1 cellular context compared by ENCODE assay signal in the genomic region with DNA sequence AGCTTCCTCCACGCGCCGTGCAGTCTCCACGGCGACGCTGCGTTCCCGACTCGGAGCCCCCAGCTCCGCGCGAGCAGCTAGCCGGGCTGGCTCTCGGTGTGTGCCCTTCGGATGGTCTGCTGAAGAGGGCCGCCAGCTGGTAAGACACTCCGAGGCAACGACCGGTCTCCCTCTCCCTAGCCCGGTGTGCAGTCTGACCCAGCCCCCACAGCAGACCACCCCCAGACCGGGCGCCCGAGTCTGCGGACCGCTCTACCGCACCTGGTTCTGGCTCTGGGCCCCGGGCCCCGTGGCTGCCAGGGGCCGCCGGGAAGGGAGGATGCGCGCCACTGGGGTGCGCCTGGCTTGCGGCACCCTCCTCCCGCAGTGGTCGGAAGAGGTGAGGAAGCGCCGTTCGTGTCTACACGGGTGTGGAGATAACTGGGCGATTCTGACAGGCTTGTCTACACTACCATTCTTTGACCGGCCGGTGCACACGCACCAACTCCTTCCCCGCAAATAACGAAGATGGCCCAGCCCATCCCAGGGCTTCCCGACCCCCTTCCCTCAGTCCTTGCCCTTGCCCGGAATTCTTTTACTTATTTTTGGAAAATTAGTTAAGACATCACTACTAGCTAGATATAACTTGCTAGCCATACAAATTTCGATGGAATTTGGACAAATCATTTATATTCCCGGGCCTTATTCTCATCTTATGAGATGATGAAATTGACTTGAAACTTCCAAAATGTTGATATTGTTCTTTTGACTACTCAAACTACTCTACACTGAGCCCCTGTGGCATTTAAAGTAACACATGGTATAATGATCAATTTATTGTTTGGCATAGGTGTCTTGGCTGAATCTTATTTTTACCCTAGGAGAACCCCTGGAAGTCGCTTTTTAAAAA.
A peak's percentile ranks its signal among the peaks of the same experiment; 100 is the strongest.
TF ChIP-seq lines count a peak whose summit lies in the region.

No MANE protein-coding gene starts in this region.

TF ChIP-seq in K562, 482 proteins besides CTCF, POLR2A, EP300 and RAD21 (continued from another document and continues in another):
- TF ChIP-seq, protein P1, sequence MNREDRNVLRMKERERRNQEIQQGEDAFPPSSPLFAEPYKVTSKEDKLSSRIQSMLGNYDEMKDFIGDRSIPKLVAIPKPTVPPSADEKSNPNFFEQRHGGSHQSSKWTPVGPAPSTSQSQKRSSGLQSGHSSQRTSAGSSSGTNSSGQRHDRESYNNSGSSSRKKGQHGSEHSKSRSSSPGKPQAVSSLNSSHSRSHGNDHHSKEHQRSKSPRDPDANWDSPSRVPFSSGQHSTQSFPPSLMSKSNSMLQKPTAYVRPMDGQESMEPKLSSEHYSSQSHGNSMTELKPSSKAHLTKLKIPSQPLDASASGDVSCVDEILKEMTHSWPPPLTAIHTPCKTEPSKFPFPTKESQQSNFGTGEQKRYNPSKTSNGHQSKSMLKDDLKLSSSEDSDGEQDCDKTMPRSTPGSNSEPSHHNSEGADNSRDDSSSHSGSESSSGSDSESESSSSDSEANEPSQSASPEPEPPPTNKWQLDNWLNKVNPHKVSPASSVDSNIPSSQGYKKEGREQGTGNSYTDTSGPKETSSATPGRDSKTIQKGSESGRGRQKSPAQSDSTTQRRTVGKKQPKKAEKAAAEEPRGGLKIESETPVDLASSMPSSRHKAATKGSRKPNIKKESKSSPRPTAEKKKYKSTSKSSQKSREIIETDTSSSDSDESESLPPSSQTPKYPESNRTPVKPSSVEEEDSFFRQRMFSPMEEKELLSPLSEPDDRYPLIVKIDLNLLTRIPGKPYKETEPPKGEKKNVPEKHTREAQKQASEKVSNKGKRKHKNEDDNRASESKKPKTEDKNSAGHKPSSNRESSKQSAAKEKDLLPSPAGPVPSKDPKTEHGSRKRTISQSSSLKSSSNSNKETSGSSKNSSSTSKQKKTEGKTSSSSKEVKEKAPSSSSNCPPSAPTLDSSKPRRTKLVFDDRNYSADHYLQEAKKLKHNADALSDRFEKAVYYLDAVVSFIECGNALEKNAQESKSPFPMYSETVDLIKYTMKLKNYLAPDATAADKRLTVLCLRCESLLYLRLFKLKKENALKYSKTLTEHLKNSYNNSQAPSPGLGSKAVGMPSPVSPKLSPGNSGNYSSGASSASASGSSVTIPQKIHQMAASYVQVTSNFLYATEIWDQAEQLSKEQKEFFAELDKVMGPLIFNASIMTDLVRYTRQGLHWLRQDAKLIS (CRISPR knock-in tag; IDR thresholded peaks at IDR 0.05) = peak; percentile 95; the same call in 1 of the 2 replicates
- TF ChIP-seq, protein P2, sequence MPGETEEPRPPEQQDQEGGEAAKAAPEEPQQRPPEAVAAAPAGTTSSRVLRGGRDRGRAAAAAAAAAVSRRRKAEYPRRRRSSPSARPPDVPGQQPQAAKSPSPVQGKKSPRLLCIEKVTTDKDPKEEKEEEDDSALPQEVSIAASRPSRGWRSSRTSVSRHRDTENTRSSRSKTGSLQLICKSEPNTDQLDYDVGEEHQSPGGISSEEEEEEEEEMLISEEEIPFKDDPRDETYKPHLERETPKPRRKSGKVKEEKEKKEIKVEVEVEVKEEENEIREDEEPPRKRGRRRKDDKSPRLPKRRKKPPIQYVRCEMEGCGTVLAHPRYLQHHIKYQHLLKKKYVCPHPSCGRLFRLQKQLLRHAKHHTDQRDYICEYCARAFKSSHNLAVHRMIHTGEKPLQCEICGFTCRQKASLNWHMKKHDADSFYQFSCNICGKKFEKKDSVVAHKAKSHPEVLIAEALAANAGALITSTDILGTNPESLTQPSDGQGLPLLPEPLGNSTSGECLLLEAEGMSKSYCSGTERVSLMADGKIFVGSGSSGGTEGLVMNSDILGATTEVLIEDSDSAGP (CRISPR knock-in tag; IDR thresholded peaks at IDR 0.05) = no peak
- no peak for TF ChIP-seq PHTF2 (CRISPR knock-in tag; IDR thresholded peaks at IDR 0.05)
- TF ChIP-seq, protein P3, sequence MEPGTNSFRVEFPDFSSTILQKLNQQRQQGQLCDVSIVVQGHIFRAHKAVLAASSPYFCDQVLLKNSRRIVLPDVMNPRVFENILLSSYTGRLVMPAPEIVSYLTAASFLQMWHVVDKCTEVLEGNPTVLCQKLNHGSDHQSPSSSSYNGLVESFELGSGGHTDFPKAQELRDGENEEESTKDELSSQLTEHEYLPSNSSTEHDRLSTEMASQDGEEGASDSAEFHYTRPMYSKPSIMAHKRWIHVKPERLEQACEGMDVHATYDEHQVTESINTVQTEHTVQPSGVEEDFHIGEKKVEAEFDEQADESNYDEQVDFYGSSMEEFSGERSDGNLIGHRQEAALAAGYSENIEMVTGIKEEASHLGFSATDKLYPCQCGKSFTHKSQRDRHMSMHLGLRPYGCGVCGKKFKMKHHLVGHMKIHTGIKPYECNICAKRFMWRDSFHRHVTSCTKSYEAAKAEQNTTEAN (CRISPR knock-in tag; IDR thresholded peaks at IDR 0.05) = no peak
- no peak for TF ChIP-seq NFXL1 (CRISPR knock-in tag; IDR thresholded peaks at IDR 0.05)
- TF ChIP-seq SP2 (IDR thresholded peaks at IDR 0.05; ENCODE audit: extremely low read depth, low read depth, low read length, poor library complexity, severe bottlenecking) = no peak
- 0 out of 2 replicates have a peak, but pooled peaks have one; percentile 49 for TF ChIP-seq KLF1 (tag; IDR thresholded peaks at IDR 0.05)
- TF ChIP-seq, protein P4, sequence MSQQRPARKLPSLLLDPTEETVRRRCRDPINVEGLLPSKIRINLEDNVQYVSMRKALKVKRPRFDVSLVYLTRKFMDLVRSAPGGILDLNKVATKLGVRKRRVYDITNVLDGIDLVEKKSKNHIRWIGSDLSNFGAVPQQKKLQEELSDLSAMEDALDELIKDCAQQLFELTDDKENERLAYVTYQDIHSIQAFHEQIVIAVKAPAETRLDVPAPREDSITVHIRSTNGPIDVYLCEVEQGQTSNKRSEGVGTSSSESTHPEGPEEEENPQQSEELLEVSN (IDR thresholded peaks at IDR 0.05; ENCODE audit: borderline replicate concordance in 1 of 2, extremely low read depth in 1 of 2, insufficient read depth in 1 of 2, insufficient read length in 1 of 2, low read depth in 1 of 2, low read length in 1 of 2, poor library complexity in 1 of 2, severe bottlenecking in 1 of 2) = peak; percentile 27 to 35
- no peak for TF ChIP-seq POLR2AphosphoS5 (IDR thresholded peaks at IDR 0.05; ENCODE audit: control insufficient read depth, insufficient read depth, low read depth, low read length)
- TF ChIP-seq ZNF134 (CRISPR knock-in tag; conservative IDR thresholded peaks at IDR 0.05) = no peak
- no peak for TF ChIP-seq TBP (optimal IDR thresholded peaks at IDR 0.05; ENCODE audit: low read depth, low read length)
- no peak for TF ChIP-seq JUN (IDR thresholded peaks at IDR 0.05; ENCODE audit: borderline replicate concordance, low read depth, low read length)
- TF ChIP-seq JUN (CRISPR knock-in tag; IDR thresholded peaks at IDR 0.05; ENCODE audit: borderline replicate concordance) = no peak
- TF ChIP-seq, protein P5, sequence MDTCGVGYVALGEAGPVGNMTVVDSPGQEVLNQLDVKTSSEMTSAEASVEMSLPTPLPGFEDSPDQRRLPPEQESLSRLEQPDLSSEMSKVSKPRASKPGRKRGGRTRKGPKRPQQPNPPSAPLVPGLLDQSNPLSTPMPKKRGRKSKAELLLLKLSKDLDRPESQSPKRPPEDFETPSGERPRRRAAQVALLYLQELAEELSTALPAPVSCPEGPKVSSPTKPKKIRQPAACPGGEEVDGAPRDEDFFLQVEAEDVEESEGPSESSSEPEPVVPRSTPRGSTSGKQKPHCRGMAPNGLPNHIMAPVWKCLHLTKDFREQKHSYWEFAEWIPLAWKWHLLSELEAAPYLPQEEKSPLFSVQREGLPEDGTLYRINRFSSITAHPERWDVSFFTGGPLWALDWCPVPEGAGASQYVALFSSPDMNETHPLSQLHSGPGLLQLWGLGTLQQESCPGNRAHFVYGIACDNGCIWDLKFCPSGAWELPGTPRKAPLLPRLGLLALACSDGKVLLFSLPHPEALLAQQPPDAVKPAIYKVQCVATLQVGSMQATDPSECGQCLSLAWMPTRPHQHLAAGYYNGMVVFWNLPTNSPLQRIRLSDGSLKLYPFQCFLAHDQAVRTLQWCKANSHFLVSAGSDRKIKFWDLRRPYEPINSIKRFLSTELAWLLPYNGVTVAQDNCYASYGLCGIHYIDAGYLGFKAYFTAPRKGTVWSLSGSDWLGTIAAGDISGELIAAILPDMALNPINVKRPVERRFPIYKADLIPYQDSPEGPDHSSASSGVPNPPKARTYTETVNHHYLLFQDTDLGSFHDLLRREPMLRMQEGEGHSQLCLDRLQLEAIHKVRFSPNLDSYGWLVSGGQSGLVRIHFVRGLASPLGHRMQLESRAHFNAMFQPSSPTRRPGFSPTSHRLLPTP (IDR thresholded peaks at IDR 0.05; ENCODE audit: borderline replicate concordance, extremely low read depth, insufficient read length) = no peak
- no peak for TF ChIP-seq PHB (CRISPR knock-in tag; IDR thresholded peaks at IDR 0.05)
- TF ChIP-seq, protein P6, sequence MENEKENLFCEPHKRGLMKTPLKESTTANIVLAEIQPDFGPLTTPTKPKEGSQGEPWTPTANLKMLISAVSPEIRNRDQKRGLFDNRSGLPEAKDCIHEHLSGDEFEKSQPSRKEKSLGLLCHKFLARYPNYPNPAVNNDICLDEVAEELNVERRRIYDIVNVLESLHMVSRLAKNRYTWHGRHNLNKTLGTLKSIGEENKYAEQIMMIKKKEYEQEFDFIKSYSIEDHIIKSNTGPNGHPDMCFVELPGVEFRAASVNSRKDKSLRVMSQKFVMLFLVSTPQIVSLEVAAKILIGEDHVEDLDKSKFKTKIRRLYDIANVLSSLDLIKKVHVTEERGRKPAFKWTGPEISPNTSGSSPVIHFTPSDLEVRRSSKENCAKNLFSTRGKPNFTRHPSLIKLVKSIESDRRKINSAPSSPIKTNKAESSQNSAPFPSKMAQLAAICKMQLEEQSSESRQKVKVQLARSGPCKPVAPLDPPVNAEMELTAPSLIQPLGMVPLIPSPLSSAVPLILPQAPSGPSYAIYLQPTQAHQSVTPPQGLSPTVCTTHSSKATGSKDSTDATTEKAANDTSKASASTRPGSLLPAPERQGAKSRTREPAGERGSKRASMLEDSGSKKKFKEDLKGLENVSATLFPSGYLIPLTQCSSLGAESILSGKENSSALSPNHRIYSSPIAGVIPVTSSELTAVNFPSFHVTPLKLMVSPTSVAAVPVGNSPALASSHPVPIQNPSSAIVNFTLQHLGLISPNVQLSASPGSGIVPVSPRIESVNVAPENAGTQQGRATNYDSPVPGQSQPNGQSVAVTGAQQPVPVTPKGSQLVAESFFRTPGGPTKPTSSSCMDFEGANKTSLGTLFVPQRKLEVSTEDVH (IDR thresholded peaks at IDR 0.05; ENCODE audit: low read depth, partially characterized antibody) = no peak
- no peak for TF ChIP-seq HNRNPK (IDR thresholded peaks at IDR 0.05; ENCODE audit: low read depth, low read length, poor library complexity, severe bottlenecking)
- TF ChIP-seq, protein P7, sequence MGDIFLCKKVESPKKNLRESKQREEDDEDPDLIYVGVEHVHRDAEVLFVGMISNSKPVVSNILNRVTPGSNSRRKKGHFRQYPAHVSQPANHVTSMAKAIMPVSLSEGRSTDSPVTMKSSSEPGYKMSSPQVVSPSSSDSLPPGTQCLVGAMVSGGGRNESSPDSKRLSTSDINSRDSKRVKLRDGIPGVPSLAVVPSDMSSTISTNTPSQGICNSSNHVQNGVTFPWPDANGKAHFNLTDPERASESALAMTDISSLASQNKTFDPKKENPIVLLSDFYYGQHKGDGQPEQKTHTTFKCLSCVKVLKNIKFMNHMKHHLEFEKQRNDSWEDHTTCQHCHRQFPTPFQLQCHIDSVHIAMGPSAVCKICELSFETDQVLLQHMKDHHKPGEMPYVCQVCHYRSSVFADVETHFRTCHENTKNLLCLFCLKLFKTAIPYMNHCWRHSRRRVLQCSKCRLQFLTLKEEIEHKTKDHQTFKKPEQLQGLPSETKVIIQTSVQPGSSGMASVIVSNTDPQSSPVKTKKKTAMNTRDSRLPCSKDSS (IDR thresholded peaks at IDR 0.05; ENCODE audit: low read depth, partially characterized antibody) = no peak
- no peak for TF ChIP-seq WHSC1 (IDR thresholded peaks at IDR 0.05; ENCODE audit: low read length)
- TF ChIP-seq FOXK1 (CRISPR knock-in tag; IDR thresholded peaks at IDR 0.05; ENCODE audit: borderline replicate concordance) = no peak
- TF ChIP-seq ATF1 (CRISPR knock-in tag; IDR thresholded peaks at IDR 0.05) = no peak
- peak; percentile 72 for TF ChIP-seq ATF1 (tag; IDR thresholded peaks at IDR 0.05)
- TF ChIP-seq BRD9 (IDR thresholded peaks at IDR 0.05; ENCODE audit: low read depth, partially characterized antibody) = peak; percentile 59
- no peak; the same call in 1 of the 2 replicates for TF ChIP-seq NR3C1 (CRISPR knock-in tag; IDR thresholded peaks at IDR 0.05)
- no peak for TF ChIP-seq POU5F1 (IDR thresholded peaks at IDR 0.05; ENCODE audit: borderline replicate concordance, low read depth, low read length, partially characterized antibody)
- TF ChIP-seq MECOM (CRISPR knock-in tag; IDR thresholded peaks at IDR 0.05) = no peak
- TF ChIP-seq PML (IDR thresholded peaks at IDR 0.05; ENCODE audit: low read length) = 0 out of 2 replicates have a peak, but pooled peaks have one; percentile 42
- TF ChIP-seq ZNF165 (CRISPR knock-in tag; IDR thresholded peaks at IDR 0.05; ENCODE audit: borderline replicate concordance) = no peak
- TF ChIP-seq, protein P8, sequence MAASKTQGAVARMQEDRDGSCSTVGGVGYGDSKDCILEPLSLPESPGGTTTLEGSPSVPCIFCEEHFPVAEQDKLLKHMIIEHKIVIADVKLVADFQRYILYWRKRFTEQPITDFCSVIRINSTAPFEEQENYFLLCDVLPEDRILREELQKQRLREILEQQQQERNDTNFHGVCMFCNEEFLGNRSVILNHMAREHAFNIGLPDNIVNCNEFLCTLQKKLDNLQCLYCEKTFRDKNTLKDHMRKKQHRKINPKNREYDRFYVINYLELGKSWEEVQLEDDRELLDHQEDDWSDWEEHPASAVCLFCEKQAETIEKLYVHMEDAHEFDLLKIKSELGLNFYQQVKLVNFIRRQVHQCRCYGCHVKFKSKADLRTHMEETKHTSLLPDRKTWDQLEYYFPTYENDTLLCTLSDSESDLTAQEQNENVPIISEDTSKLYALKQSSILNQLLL (CRISPR knock-in tag; IDR thresholded peaks at IDR 0.05; ENCODE audit: borderline replicate concordance) = no peak
- TF ChIP-seq CCNT2 (IDR thresholded peaks at IDR 0.05; ENCODE audit: borderline replicate concordance, extremely low read depth, insufficient read length, low read depth, low read length) = peak; percentile 74
